10 cellular contexts compared by ENCODE assay signal in genomic region chr7:155466814-155467675, GRCh38. TPM values are rescaled to one million over a fixed set of nuclear protein-coding genes. Genes with fewer than 3 reads are reported as not detected.
A peak's percentile ranks its signal among the peaks of the same experiment; 100 is the strongest.
DNase-seq lines count a peak whose midpoint lies in the region; ATAC-seq and TF ChIP-seq lines count a peak whose summit lies in the region.
"Had no signal": no experiment of that assay in that cellular context is flagged by ENCODE, and none has a peak within 500 bp of the region (broad histone marks: within the 10 kb centered on the region; RNA-seq: fewer than 3 reads in every experiment).

No MANE protein-coding gene starts in this region.

- peak; percentile 44 for DNase-seq in activated CD8-positive, alpha-beta memory T cell treated with anti-CD3 and anti-CD28 coated beads, Interleukin-2, amount 10 ng/mL, durations not matched to agents 7 days and 5 days
- DNase-seq in activated CD8-positive, alpha-beta memory T cell treated with anti-CD3 and anti-CD28 coated beads for 24 hours, result no peak
- DNase-seq in neural progenitor cell (ENCODE audit: low spot score) (peak; percentile 94), NOMO-1 treated with DMSO at 0.1 percent for 48 hours (lab: John Stamatoyannopoulos, UW; ENCODE audit: unreplicated experiment) (no peak), substantia nigra (lab: John Stamatoyannopoulos, UW) (no peak), OCI-M1 (lab: John Stamatoyannopoulos, UW) (no peak)

- peaks cover 5% of the 10 kb centered on the region for H3K4me1 Mint-ChIP-seq in activated CD8-positive, alpha-beta memory T cell treated with anti-CD3 and anti-CD28 coated beads, Interleukin-2, amount 10 ng/mL, durations not matched to agents 7 days and 5 days
- peaks cover 25% of the 10 kb centered on the region for H3K4me1 Mint-ChIP-seq in activated naive CD8-positive, alpha-beta T cell (ENCODE audit: low read depth)
- H3K4me1 Mint-ChIP-seq in neural progenitor cell, result peaks cover 70% of the 10 kb centered on the region

- peak overlapping the region; percentile 28 for H3K27ac Mint-ChIP-seq in activated CD8-positive, alpha-beta memory T cell treated with anti-CD3 and anti-CD28 coated beads, Interleukin-2, amount 10 ng/mL, durations not matched to agents 7 days and 5 days
- H3K27ac Mint-ChIP-seq in activated naive CD8-positive, alpha-beta T cell, result no peak overlapping the region
- H3K27ac Mint-ChIP-seq in neural progenitor cell, result peak overlapping the region; percentile 94

- no peaks in the 10 kb centered on the region for H3K79me2 ChIP-seq in neural progenitor cell (ENCODE audit: low read depth)

- H3K4me1 ChIP-seq in neural progenitor cell, result peaks cover 16% of the 10 kb centered on the region
- H3K4me1 ChIP-seq: SJSA1 had no signal

- H3K9ac ChIP-seq in neural progenitor cell, result no peak overlapping the region

- H3K27ac ChIP-seq in neural progenitor cell, result no peak overlapping the region
- no peak overlapping the region for H3K27ac ChIP-seq in substantia nigra (ENCODE audit: low read depth, low read length, poor library complexity, severe bottlenecking)
- H3K27ac ChIP-seq: C4-2B, SJSA1 had no signal

- no peaks in the 10 kb centered on the region for H3K36me3 ChIP-seq in neural progenitor cell
- H3K36me3 ChIP-seq: SJSA1 had no signal

- CTCF ChIA-PET in activated CD8-positive, alpha-beta memory T cell treated with anti-CD3 and anti-CD28 coated beads, Interleukin-2, amount 10 ng/mL, durations not matched to agents 7 days and 5 days (lab: Charles Lee), result no interaction called here

- TF ChIP-seq CTCF in neural progenitor cell (IDR thresholded peaks at IDR 0.05), result peak; percentile 56

- peaks cover 100% of the 10 kb centered on the region for H3K27me3 ChIP-seq in neural progenitor cell

- no peak overlapping the region for H2AFZ ChIP-seq in neural progenitor cell (replicated peaks)

- H3K4me3 ChIP-seq in neural progenitor cell, result peak overlapping the region; percentile 39
- H3K4me3 ChIP-seq: SJSA1 had no signal

- H3K36me3 Mint-ChIP-seq in activated CD8-positive, alpha-beta memory T cell treated with anti-CD3 and anti-CD28 coated beads, Interleukin-2, amount 10 ng/mL, durations not matched to agents 7 days and 5 days, result no peaks in the 10 kb centered on the region
- no peaks in the 10 kb centered on the region for H3K36me3 Mint-ChIP-seq in activated naive CD8-positive, alpha-beta T cell
- H3K36me3 Mint-ChIP-seq in neural progenitor cell, result peaks cover 7% of the 10 kb centered on the region

- H3K9me3 Mint-ChIP-seq in activated CD8-positive, alpha-beta memory T cell treated with anti-CD3 and anti-CD28 coated beads, Interleukin-2, amount 10 ng/mL, durations not matched to agents 7 days and 5 days (ENCODE audit: low read depth), result no peaks in the 10 kb centered on the region
- H3K9me3 Mint-ChIP-seq in activated naive CD8-positive, alpha-beta T cell (ENCODE audit: low read depth), result no peaks in the 10 kb centered on the region
- peaks cover under 1% of the 10 kb centered on the region for H3K9me3 Mint-ChIP-seq in neural progenitor cell

- H3K4me3 Mint-ChIP-seq in activated CD8-positive, alpha-beta memory T cell treated with anti-CD3 and anti-CD28 coated beads, Interleukin-2, amount 10 ng/mL, durations not matched to agents 7 days and 5 days, result no peak overlapping the region
- H3K4me3 Mint-ChIP-seq in activated naive CD8-positive, alpha-beta T cell, result peak overlapping the region; percentile 17
- peak overlapping the region; percentile 88 for H3K4me3 Mint-ChIP-seq in neural progenitor cell

- no peak for ATAC-seq in activated CD8-positive, alpha-beta memory T cell treated with anti-CD3 and anti-CD28 coated beads, Interleukin-2, amount 10 ng/mL, durations not matched to agents 7 days and 5 days
- ATAC-seq in HG03442 (IDR thresholded peaks at IDR 0.05; ENCODE audit: unreplicated experiment), result peak; percentile 64

- H3K9me3 ChIP-seq in neural progenitor cell (ENCODE audit: low read depth), result no peaks in the 10 kb centered on the region
- H3K9me3 ChIP-seq: SJSA1 had no signal

- H4K20me1 ChIP-seq in neural progenitor cell (ENCODE audit: low read depth), result peaks cover 100% of the 10 kb centered on the region

- peak overlapping the region; percentile 70 for H3K4me2 ChIP-seq in neural progenitor cell

- H3K27me3 Mint-ChIP-seq in activated CD8-positive, alpha-beta memory T cell treated with anti-CD3 and anti-CD28 coated beads, Interleukin-2, amount 10 ng/mL, durations not matched to agents 7 days and 5 days, result peaks cover 91% of the 10 kb centered on the region
- peaks cover 47% of the 10 kb centered on the region for H3K27me3 Mint-ChIP-seq in activated naive CD8-positive, alpha-beta T cell
- peaks cover 60% of the 10 kb centered on the region for H3K27me3 Mint-ChIP-seq in neural progenitor cell (ENCODE audit: insufficient read depth, low read depth)

- H3F3A ChIP-seq in neural progenitor cell (ENCODE audit: low read depth), result peaks cover 41% of the 10 kb centered on the region

RNA-seq across cellular contexts. Expression of gene EN2, which starts 9.1 kb away (rescaled TPM):
- not detected for total RNA-seq in activated CD8-positive, alpha-beta memory T cell treated with anti-CD3 and anti-CD28 coated beads, Interleukin-2, amount 10 ng/mL, durations not matched to agents 7 days and 5 days
- not detected in 2 replicates for total RNA-seq in neural progenitor cell (ENCODE audit: low replicate concordance)

Comparison
In these comparisons a context has a peak if more than half of its experiments do, and no peak if none do; other contexts are left out.
1. DNase-seq: peak in activated CD8-positive, alpha-beta memory T cell treated with anti-CD3 and anti-CD28 coated beads, Interleukin-2, amount 10 ng/mL, durations not matched to agents 7 days and 5 days (single experiment) and neural progenitor cell (single experiment); none in activated CD8-positive, alpha-beta memory T cell treated with anti-CD3 and anti-CD28 coated beads for 24 hours (single experiment), NOMO-1 treated with DMSO at 0.1 percent for 48 hours (single experiment), substantia nigra (0 of 49) and OCI-M1 (single experiment).